1 cellular context compared by ENCODE assay signal in the genomic region with DNA sequence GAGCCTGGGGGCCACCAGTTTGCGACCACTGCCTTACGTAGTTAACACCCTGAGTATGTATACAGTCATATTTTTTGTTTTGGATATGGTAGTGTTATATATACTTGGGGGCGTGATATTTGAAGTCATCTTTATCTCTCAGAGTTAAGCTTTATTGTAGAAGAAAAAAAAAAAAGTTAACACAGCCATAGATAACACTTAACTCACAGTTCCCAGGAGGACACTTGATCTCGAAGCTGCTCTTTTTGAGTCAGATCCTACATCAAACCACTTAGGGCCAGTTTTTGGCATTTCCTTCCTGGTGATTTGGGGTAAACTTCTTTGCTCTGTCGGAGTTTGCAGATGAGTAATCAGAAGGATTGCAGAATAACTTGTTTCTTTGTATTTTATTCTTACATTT.
TF ChIP-seq lines count a peak whose summit lies in the region.

No MANE protein-coding gene starts in this region.

TF ChIP-seq in endothelial cell of umbilical vein, 7 proteins besides CTCF, POLR2A, EP300 and RAD21:
- TF ChIP-seq GATA2 (IDR thresholded peaks at IDR 0.05; ENCODE audit: insufficient read depth, insufficient read length, low read depth, low read length), result no peak
- peak; percentile 51 for TF ChIP-seq FOS (IDR thresholded peaks at IDR 0.05; ENCODE audit: borderline replicate concordance, insufficient read depth, low read length)
